ENCODE assay signal across 1 cellular context in genomic region chr19:1862424-1863307, GRCh38.
A peak's percentile ranks its signal among the peaks of the same experiment; 100 is the strongest.
TF ChIP-seq lines count a peak whose summit lies in the region.

No MANE protein-coding gene starts in this region.

TF ChIP-seq in H1, 55 proteins besides CTCF, POLR2A, EP300 and RAD21:
- TF ChIP-seq HDAC2 (IDR thresholded peaks at IDR 0.05; ENCODE audit: borderline replicate concordance in 1 of 2, low read depth in 2 of 2, low read length in 2 of 2) (no peak), KDM4A (IDR thresholded peaks at IDR 0.05; ENCODE audit: low read depth, low read length, severe bottlenecking) (peak; percentile 56), TCF12 (IDR thresholded peaks at IDR 0.05; ENCODE audit: low read depth, low read length) (no peak), KDM1A (IDR thresholded peaks at IDR 0.05; ENCODE audit: borderline replicate concordance, low read length) (peak; percentile 47; the same call in 1 of the 2 replicates), GTF2F1 (IDR thresholded peaks at IDR 0.05; ENCODE audit: borderline replicate concordance, low read depth, low read length) (no peak), SIN3A (conservative IDR thresholded peaks at IDR 0.05 in 1 of 2, IDR thresholded peaks at IDR 0.05 in 1 of 2; ENCODE audit: low read depth in 1 of 2, low read length in 2 of 2) (peak; percentile 40 to 68; a peak in 1 of 4 replicates), EGR1 (IDR thresholded peaks at IDR 0.05; ENCODE audit: borderline replicate concordance, low read depth, low read length) (peak; percentile 71; the same call in 1 of the 2 replicates)
- TF ChIP-seq, protein P1, sequence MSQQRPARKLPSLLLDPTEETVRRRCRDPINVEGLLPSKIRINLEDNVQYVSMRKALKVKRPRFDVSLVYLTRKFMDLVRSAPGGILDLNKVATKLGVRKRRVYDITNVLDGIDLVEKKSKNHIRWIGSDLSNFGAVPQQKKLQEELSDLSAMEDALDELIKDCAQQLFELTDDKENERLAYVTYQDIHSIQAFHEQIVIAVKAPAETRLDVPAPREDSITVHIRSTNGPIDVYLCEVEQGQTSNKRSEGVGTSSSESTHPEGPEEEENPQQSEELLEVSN (IDR thresholded peaks at IDR 0.05) = peak; percentile 22; the same call in 1 of the 2 replicates
- TF ChIP-seq, protein P2, sequence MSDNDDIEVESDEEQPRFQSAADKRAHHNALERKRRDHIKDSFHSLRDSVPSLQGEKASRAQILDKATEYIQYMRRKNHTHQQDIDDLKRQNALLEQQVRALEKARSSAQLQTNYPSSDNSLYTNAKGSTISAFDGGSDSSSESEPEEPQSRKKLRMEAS (IDR thresholded peaks at IDR 0.05) = peak; percentile 60; the same call in 1 of the 2 replicates
TF ChIP-seq in H1: peak in this region for 6.
